ENCODE assay signal across 10 cellular contexts in the genomic region with DNA sequence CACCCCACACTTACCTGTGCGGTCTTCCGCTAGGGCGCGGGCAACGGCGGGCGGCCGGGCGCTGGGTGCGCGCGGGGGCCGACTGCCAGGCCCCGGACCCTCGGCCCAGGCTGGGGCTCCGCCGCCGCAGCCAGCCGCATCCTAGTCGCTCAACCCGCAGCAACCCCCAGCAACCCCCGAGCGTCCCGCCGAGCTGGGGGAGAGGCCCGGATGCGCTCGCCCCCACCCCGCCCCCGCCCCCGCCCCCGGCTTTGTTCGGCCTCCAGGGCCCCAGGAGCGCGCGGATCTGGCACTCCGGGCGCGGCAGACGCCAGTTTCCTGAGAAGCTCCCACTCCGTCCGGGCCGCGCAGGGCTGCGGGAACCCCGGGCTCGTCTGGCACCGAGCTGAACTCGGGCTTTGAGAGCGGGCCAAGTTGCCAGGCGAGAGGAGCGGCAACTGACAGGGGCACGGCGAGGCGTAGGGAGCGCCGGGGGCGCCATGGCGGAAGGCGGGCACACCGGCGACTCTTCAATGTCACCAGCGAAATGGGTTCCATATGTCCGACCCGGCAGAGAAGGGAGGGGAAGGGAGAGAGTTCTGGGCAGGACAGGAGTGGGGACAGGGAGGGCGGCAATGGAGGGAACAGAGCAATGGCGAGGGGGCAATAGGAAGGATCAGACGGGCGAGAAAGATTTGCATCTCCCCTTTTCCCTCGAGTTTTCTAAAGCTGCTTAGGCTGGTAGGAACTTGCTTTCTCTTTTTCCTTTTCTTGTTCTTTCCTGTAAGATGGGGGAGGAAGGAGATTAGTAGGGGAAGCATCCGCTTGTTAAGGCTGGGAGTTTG. TPM values are rescaled to one million over a fixed set of nuclear protein-coding genes. Genes with fewer than 3 reads are reported as not detected.
DNase-seq lines count a peak whose midpoint lies in the region; ATAC-seq and TF ChIP-seq lines count a peak whose summit lies in the region.
"Had no signal": no experiment of that assay in that cellular context is flagged by ENCODE, and none has a peak within 500 bp of the region (broad histone marks: within the 10 kb centered on the region; RNA-seq: fewer than 3 reads in every experiment).

No MANE protein-coding gene starts in this region.

- peak overlapping the region; percentile 61 for H3K4me2 ChIP-seq in osteoblast (ENCODE audit: insufficient read depth, low read length)

- DNase-seq in AG10803 (ENCODE audit: low read depth) (no peak), NT2/D1 (ENCODE audit: low read depth, low spot score) (no peak), fibroblast of the aortic adventitia (ENCODE audit: low read depth) (peak; percentile 36), osteoblast (ENCODE audit: insufficient read length, low spot score, missing footprints) (no peak), HuH-7.5 (ENCODE audit: low spot score) (no peak), HAP-1 (ENCODE audit: low spot score in 2 of 2) (no peak)
- DNase-seq in stimulated activated CD4-positive, alpha-beta T cell treated with anti-CD3 and anti-CD28 coated beads, Interleukin-4, amount 100 ng/mL, for 4 hours: no peak
- DNase-seq: naive B cell, PC-3 had no signal

- peaks cover 3% of the 10 kb centered on the region for H3K4me1 ChIP-seq in NT2/D1 (ENCODE audit: insufficient read depth, insufficient read length)
- no peaks in the 10 kb centered on the region for H3K4me1 ChIP-seq in osteoblast (ENCODE audit: insufficient read depth, low read length)
- no peaks in the 10 kb centered on the region for H3K4me1 ChIP-seq in HAP-1

- H3K27ac ChIP-seq in osteoblast (ENCODE audit: low read depth, low read length): no peak overlapping the region

- in situ Hi-C loops in HAP-1 (cut with MboI; ENCODE audit: low sequenced_read_pairs): no loop called here

- no peak for ATAC-seq in HG02981 (IDR thresholded peaks at IDR 0.05; ENCODE audit: unreplicated experiment)
- ATAC-seq: PC-3 had no signal

- H3K36me3 ChIP-seq in NT2/D1 (ENCODE audit: insufficient read depth, insufficient read length, low read length) (no peaks in the 10 kb centered on the region), osteoblast (ENCODE audit: insufficient read depth, low read length) (no peaks in the 10 kb centered on the region), HAP-1 (replicated peaks) (no peaks in the 10 kb centered on the region)

- TF ChIP-seq CTCF in AG10803 (conservative IDR thresholded peaks at IDR 0.05; ENCODE audit: low read length): no peak
- no peak for TF ChIP-seq CTCF in fibroblast of the aortic adventitia (IDR thresholded peaks at IDR 0.05; ENCODE audit: insufficient read depth, low read length)
- no peak for TF ChIP-seq CTCF in osteoblast (IDR thresholded peaks at IDR 0.05; ENCODE audit: extremely low read depth, low read depth, low read length)

- peak overlapping the region; percentile 60 for H3K4me3 ChIP-seq in AG10803 (ENCODE audit: low read length)
- H3K4me3 ChIP-seq in NT2/D1 (ENCODE audit: insufficient read length, low read depth): peak overlapping the region; percentile 29
- peak overlapping the region; percentile 67 for H3K4me3 ChIP-seq in fibroblast of the aortic adventitia (ENCODE audit: low read depth, low read length)
- H3K4me3 ChIP-seq in osteoblast (ENCODE audit: insufficient read depth, low read length): peak overlapping the region; percentile 60
- no peak overlapping the region for H3K4me3 ChIP-seq in HAP-1

- peak overlapping the region; percentile 29 for H2AFZ ChIP-seq in osteoblast (ENCODE audit: low read length)

- H3K79me2 ChIP-seq in osteoblast (ENCODE audit: insufficient read depth, low read length): no peaks in the 10 kb centered on the region

- H3K27me3 ChIP-seq in NT2/D1 (ENCODE audit: insufficient read depth, insufficient read length) (peaks cover 100% of the 10 kb centered on the region), osteoblast (ENCODE audit: insufficient read depth, low read length) (peaks cover 89% of the 10 kb centered on the region), HAP-1 (ENCODE audit: low read depth) (no peaks in the 10 kb centered on the region)

- H3K9ac ChIP-seq in NT2/D1 (ENCODE audit: insufficient read length, low read depth): peak overlapping the region; percentile 58

- H4K20me1 ChIP-seq in osteoblast (ENCODE audit: insufficient read depth, low read length): no peaks in the 10 kb centered on the region

- peaks cover 11% of the 10 kb centered on the region; the same call in 1 of the 2 replicates for H3K9me3 ChIP-seq in NT2/D1 (ENCODE audit: insufficient read depth, low read length)
- no peaks in the 10 kb centered on the region for H3K9me3 ChIP-seq in osteoblast (ENCODE audit: low read depth, low read length)
- H3K9me3 ChIP-seq in HAP-1: no peaks in the 10 kb centered on the region

RNA-seq across cellular contexts. Expression of a gene that starts 13.7 kb away (rescaled TPM):
- 3.8 and 7.0 TPM in 2 replicates for total RNA-seq in fibroblast of the aortic adventitia (ENCODE audit: low replicate concordance)
- total RNA-seq in osteoblast: 0.29 and 0.36 TPM in 2 replicates

RNA-seq across cellular contexts. Expression of a gene that starts 19.5 kb away (rescaled TPM):
- total RNA-seq in fibroblast of the aortic adventitia (ENCODE audit: low replicate concordance) (1.5 and 9.0 TPM in 2 replicates), osteoblast (2.1 and 3.3 TPM in 2 replicates)

RNA-seq across cellular contexts. Expression of a gene that starts 25.6 kb away (rescaled TPM):
- total RNA-seq in fibroblast of the aortic adventitia (ENCODE audit: low replicate concordance) (9.7 and 14.2 TPM in 2 replicates), osteoblast (1.5 and 1.8 TPM in 2 replicates)

RNA-seq across cellular contexts. Expression of a gene that starts 29.2 kb away (rescaled TPM):
- total RNA-seq in fibroblast of the aortic adventitia (ENCODE audit: low replicate concordance): 0.27 and 0.57 TPM in 2 replicates
- not detected in 2 replicates for total RNA-seq in osteoblast

RNA-seq across cellular contexts. Expression of a gene that starts 33.6 kb away (rescaled TPM):
- total RNA-seq in fibroblast of the aortic adventitia (ENCODE audit: low replicate concordance): not detected in 2 replicates
- not detected in 2 replicates for total RNA-seq in osteoblast
- total RNA-seq: PC-3 had no signal
